Comparison of ENCODE assay signal across 8 cellular contexts in genomic region chr9:79572891-79573696, GRCh38. TPM values are rescaled to one million over a fixed set of nuclear protein-coding genes. Genes with fewer than 3 reads are reported as not detected.
DNase-seq lines count a peak whose midpoint lies in the region; ATAC-seq lines count a peak whose summit lies in the region.

No MANE protein-coding gene starts in this region.

- POLR2A ChIA-PET in activated CD4-positive, alpha-beta memory T cell treated with anti-CD3 and anti-CD28 coated beads for 36 hours (lab: Charles Lee): interaction anchor here (1.5 to 1.6 kb wide), 2 partner anchors 9 to 61 kb away, joined by 5 to 25 read pairs; no protein-coding TSS in a partner anchor

- H3K27ac Mint-ChIP-seq in activated CD4-positive, alpha-beta memory T cell treated with anti-CD3 and anti-CD28 coated beads for 36 hours: peak overlapping the region; percentile 85

- peak; percentile 51 for DNase-seq in AG20443 (ENCODE audit: low spot score)
- DNase-seq in HK-2 (ENCODE audit: unreplicated experiment): peak; percentile 8
- peak; percentile 69 for DNase-seq in activated CD4-positive, alpha-beta memory T cell treated with anti-CD3 and anti-CD28 coated beads for 36 hours
- DNase-seq in effector CD4-positive, alpha-beta T cell: peak; percentile 58
- peak; percentile 90 for DNase-seq in mesenteric fat pad (ENCODE audit: low spot score)
- peak; percentile 28 to 46 for DNase-seq in stimulated activated CD8-positive, alpha-beta memory T cell treated with anti-CD3 and anti-CD28 coated beads, Interleukin-7, amount 100 ng/mL, for 48 hours (ENCODE audit: extremely low read depth in 1 of 2, low read depth in 1 of 2)
- no peak for DNase-seq in NCI-H1092 treated with DMSO at 0.1 percent for 48 hours (lab: John Stamatoyannopoulos, UW)

- CTCF ChIA-PET in activated CD4-positive, alpha-beta memory T cell treated with anti-CD3 and anti-CD28 coated beads for 36 hours (lab: Charles Lee): interaction anchor here (0.6 kb wide), 1 partner anchor 443 kb away, joined by 4 read pairs; no protein-coding TSS in a partner anchor

- intact Hi-C loops in activated CD4-positive, alpha-beta memory T cell treated with anti-CD3 and anti-CD28 coated beads for 36 hours (cut with micrococcal nuclease): loop anchor here (2.0 to 5.0 kb wide), 2 partner anchors 101 to 1276 kb away; partner anchors contain the start of gene PSAT1

- peaks cover 5% of the 10 kb centered on the region for H3K27me3 Mint-ChIP-seq in activated CD4-positive, alpha-beta memory T cell treated with anti-CD3 and anti-CD28 coated beads for 36 hours

- ATAC-seq in GM19455 (IDR thresholded peaks at IDR 0.05; ENCODE audit: unreplicated experiment): no peak

- H3K9me3 Mint-ChIP-seq in activated CD4-positive, alpha-beta memory T cell treated with anti-CD3 and anti-CD28 coated beads for 36 hours: no peaks in the 10 kb centered on the region

- peaks cover 44% of the 10 kb centered on the region for H3K4me1 Mint-ChIP-seq in activated CD4-positive, alpha-beta memory T cell treated with anti-CD3 and anti-CD28 coated beads for 36 hours (ENCODE audit: low read depth)

- peak overlapping the region; percentile 80 for H3K4me3 Mint-ChIP-seq in activated CD4-positive, alpha-beta memory T cell treated with anti-CD3 and anti-CD28 coated beads for 36 hours

- H3K36me3 Mint-ChIP-seq in activated CD4-positive, alpha-beta memory T cell treated with anti-CD3 and anti-CD28 coated beads for 36 hours: peaks cover 4% of the 10 kb centered on the region

RNA-seq across cellular contexts. Expression of gene TLE4, which starts 1.3 kb away (rescaled TPM):
- 10 to 100 TPM; 14.3 to 15.3 TPM for total RNA-seq in activated CD4-positive, alpha-beta memory T cell treated with anti-CD3 and anti-CD28 coated beads for 36 hours
- total RNA-seq in mesenteric fat pad: 25.5 TPM
